Comparison of ENCODE assay signal across 8 cellular contexts in the genomic region with DNA sequence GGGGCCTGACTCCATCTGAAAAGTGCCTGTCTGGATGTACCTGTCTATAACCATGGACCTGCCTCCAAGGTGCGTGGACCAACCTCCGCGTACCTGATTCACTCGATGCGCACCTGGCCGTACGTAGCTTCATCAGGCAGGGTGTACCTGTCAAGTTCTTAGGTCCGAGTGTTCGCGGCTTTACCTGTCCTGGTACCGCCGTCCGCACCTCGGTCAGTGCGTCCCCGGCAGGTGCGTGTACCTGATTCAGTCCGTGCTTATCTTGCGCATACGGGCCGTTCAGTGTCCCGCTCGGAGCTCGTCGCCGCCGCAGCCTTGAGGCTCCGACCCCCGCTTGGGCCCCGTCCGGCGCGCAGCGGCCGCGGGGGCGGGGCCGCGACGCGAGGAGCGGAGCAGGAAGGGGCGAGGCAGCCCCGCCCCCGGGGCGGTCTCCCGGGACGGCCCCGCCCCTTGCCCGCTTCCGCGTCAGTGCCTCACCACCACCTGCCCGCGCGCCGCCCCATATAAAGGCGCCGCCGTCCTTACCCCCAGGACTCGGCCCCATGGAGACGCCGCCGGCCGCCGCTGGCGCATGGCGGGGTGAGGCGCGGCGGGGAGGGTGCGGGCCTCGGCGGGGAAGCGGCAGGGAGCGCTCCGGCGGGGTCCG. TPM values are rescaled to one million over a fixed set of nuclear protein-coding genes. Genes with fewer than 3 reads are reported as not detected.
DNase-seq lines count a peak whose midpoint lies in the region; ATAC-seq and TF ChIP-seq lines count a peak whose summit lies in the region.

A gene (plus strand): TSS at position 530 of the 646 bp plus-strand sequence. CDS start 917 bp downstream, outside the sequence.

- peak within 1 kb of the TSS; percentile 98 for H3K27ac ChIP-seq in CD8-positive, alpha-beta memory T cell (ENCODE audit: low read depth, low read length)
- H3K27ac ChIP-seq in HUES6 (ENCODE audit: low read depth, low read length) (peak within 1 kb of the TSS; percentile 35; the same call in 1 of the 2 replicates), mucosa of rectum (ENCODE audit: low read depth in 2 of 2, low read length in 2 of 2) (peak within 1 kb of the TSS; percentile 96 to 98)

- no peaks in the 10 kb centered on the region for H3K9me3 ChIP-seq in CD8-positive, alpha-beta memory T cell (ENCODE audit: low read length)
- H3K9me3 ChIP-seq in HUES6 (ENCODE audit: control insufficient read depth, insufficient read depth, low read depth, low read length) (no peaks in the 10 kb centered on the region), mucosa of rectum (ENCODE audit: control insufficient read depth in 2 of 2, low read length in 2 of 2) (no peaks in the 10 kb centered on the region)

- CTCF ChIA-PET in CD8-positive, alpha-beta memory T cell (lab: Charles Lee): interaction anchor here (1.3 to 11.1 kb wide), 5 partner anchors 8 to 386 kb away, joined by 3 to 160 read pairs (median 6); a partner anchor contains a TSS

- H3K4me3 ChIP-seq in CD8-positive, alpha-beta memory T cell (ENCODE audit: low read length): peak within 1 kb of the TSS; percentile 99
- H3K4me3 ChIP-seq in HUES6 (ENCODE audit: low read depth, low read length) (peak within 1 kb of the TSS; percentile 98), mucosa of rectum (ENCODE audit: low read length in 2 of 2) (peak within 1 kb of the TSS; percentile 89 to 97)

- H3K9ac ChIP-seq in HUES6 (ENCODE audit: low read length): peak within 1 kb of the TSS; percentile 85
- peak within 1 kb of the TSS; percentile 95 to 99 for H3K9ac ChIP-seq in mucosa of rectum (ENCODE audit: low read depth in 1 of 2, low read length in 2 of 2)

- peak; percentile 89 to 95 (median 93) for DNase-seq in CD8-positive, alpha-beta memory T cell
- peak; percentile 40 for DNase-seq in OCI-M2 (lab: John Stamatoyannopoulos, UW; ENCODE audit: unreplicated experiment)
- DNase-seq in activated T-cell treated with anti-CD3 and anti-CD28 coated beads for 48 hours (ENCODE audit: low read depth): peak; percentile 96
- DNase-seq in erythroblast (lab: John Stamatoyannopoulos, UW): peak; percentile 93 to 97
- peak; percentile 93 for DNase-seq in stimulated activated CD8-positive, alpha-beta memory T cell treated with anti-CD3 and anti-CD28 coated beads, Interleukin-4, amount 100 ng/mL, for 48 hours

- peaks cover 3 to 47% (median 11%) of the 10 kb centered on the region in 3 donors for H3K36me3 Mint-ChIP-seq in CD8-positive, alpha-beta memory T cell

- H3K4me1 Mint-ChIP-seq in CD8-positive, alpha-beta memory T cell: peaks cover 54 to 57% (median 54%) of the 10 kb centered on the region in 3 donors

- H3K9me3 Mint-ChIP-seq in CD8-positive, alpha-beta memory T cell: no peaks in the 10 kb centered on the region

- H3K27me3 ChIP-seq in CD8-positive, alpha-beta memory T cell (ENCODE audit: insufficient read depth, low read length, poor library complexity, severe bottlenecking): no peaks in the 10 kb centered on the region
- peaks cover 13% of the 10 kb centered on the region for H3K27me3 ChIP-seq in HUES6 (ENCODE audit: control insufficient read depth, insufficient read depth, low read length)
- H3K27me3 ChIP-seq in mucosa of rectum (ENCODE audit: control insufficient read depth in 2 of 2, insufficient read depth in 2 of 2, low read length in 2 of 2): no peaks in the 10 kb centered on the region

- H3K27me3 Mint-ChIP-seq in CD8-positive, alpha-beta memory T cell: peaks cover 0 to 3% of the 10 kb centered on the region in 2 donors

- peak; percentile 82 for TF ChIP-seq POLR2A in erythroblast (IDR thresholded peaks at IDR 0.05; ENCODE audit: low read length)

- POLR2A ChIA-PET in CD8-positive, alpha-beta memory T cell (lab: Charles Lee): interaction anchor here (0.9 to 4.4 kb wide), 3 partner anchors 12 to 216 kb away, joined by 4 to 45 read pairs (median 8); a partner anchor contains a TSS

- H3K4me3 Mint-ChIP-seq in CD8-positive, alpha-beta memory T cell: peak within 1 kb of the TSS; percentile 93 to 98 (median 95)

- H3K4me1 ChIP-seq in CD8-positive, alpha-beta memory T cell (ENCODE audit: insufficient read depth, low read length): peaks cover 55% of the 10 kb centered on the region
- H3K4me1 ChIP-seq in HUES6 (ENCODE audit: control insufficient read depth, insufficient read depth, low read length) (peaks cover 70% of the 10 kb centered on the region), mucosa of rectum (ENCODE audit: control insufficient read depth in 2 of 2, insufficient read depth in 2 of 2, low read length in 2 of 2) (peaks cover 60 to 67% of the 10 kb centered on the region in 2 donors)

- peaks cover 25% of the 10 kb centered on the region for H3K36me3 ChIP-seq in CD8-positive, alpha-beta memory T cell (ENCODE audit: insufficient read depth, low read length)
- H3K36me3 ChIP-seq in HUES6 (ENCODE audit: control insufficient read depth, insufficient read depth, low read length): peaks cover 24% of the 10 kb centered on the region
- peaks cover 18 to 21% of the 10 kb centered on the region in 2 donors for H3K36me3 ChIP-seq in mucosa of rectum (ENCODE audit: control insufficient read depth in 2 of 2, insufficient read depth in 2 of 2, low read length in 2 of 2)

- ATAC-seq in GM19467 (IDR thresholded peaks at IDR 0.05; ENCODE audit: unreplicated experiment): peak; percentile 55

- H3K27ac Mint-ChIP-seq in CD8-positive, alpha-beta memory T cell: peak within 1 kb of the TSS; percentile 97 to 100 (median 99)

RNA-seq across cellular contexts. Expression of the gene that starts here (rescaled TPM):
- 10 to 100 TPM; 32.7 to 33.8 TPM for total RNA-seq in CD8-positive, alpha-beta memory T cell
- polyA plus RNA-seq in CD8-positive, alpha-beta memory T cell: 11.6 TPM

Comparison
In these comparisons a context has a peak if more than half of its experiments do, and no peak if none do; other contexts are left out.
1. Peak in every context shown above with its lines: DNase-seq, ATAC-seq, H3K4me3 ChIP-seq and H3K27ac ChIP-seq.
2. DNase-seq: peak in every context shown above with its lines; median percentile 96 in activated T-cell treated with anti-CD3 and anti-CD28 coated beads for 48 hours; 95 in erythroblast; 93 in CD8-positive, alpha-beta memory T cell; 93 in stimulated activated CD8-positive, alpha-beta memory T cell treated with anti-CD3 and anti-CD28 coated beads, Interleukin-4, amount 100 ng/mL, for 48 hours; 40 in OCI-M2.
3. H3K27ac ChIP-seq: peak in every context shown above with its lines; median percentile 98 in CD8-positive, alpha-beta memory T cell; 97 in mucosa of rectum; 35 in HUES6.